ENCODE assay signal across 2 cellular contexts in the genomic region with DNA sequence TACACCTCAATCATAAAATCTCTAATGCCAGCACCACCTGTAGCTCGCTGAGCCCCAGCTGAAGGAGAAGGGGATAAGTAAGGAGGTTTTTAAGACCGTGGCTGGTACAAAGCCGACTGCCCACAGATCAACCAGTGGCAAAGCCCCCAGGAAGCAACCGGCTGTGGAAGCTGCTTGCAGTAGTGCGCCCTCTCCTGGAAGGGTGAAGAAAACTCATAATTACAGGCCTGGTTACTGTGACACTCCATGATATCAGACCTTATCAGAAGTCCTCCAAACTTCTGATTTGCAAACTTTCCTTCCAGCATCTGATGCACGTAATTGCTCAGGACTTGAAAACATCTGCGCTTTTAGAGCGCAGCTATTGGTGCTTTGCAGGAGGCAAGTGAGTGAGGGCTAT.
TF ChIP-seq lines count a peak whose summit lies in the region.

No MANE protein-coding gene starts in this region.

TF ChIP-seq in HCT116, 20 proteins besides CTCF, POLR2A, EP300 and RAD21 (continued from another document):
- TF ChIP-seq, protein P1, sequence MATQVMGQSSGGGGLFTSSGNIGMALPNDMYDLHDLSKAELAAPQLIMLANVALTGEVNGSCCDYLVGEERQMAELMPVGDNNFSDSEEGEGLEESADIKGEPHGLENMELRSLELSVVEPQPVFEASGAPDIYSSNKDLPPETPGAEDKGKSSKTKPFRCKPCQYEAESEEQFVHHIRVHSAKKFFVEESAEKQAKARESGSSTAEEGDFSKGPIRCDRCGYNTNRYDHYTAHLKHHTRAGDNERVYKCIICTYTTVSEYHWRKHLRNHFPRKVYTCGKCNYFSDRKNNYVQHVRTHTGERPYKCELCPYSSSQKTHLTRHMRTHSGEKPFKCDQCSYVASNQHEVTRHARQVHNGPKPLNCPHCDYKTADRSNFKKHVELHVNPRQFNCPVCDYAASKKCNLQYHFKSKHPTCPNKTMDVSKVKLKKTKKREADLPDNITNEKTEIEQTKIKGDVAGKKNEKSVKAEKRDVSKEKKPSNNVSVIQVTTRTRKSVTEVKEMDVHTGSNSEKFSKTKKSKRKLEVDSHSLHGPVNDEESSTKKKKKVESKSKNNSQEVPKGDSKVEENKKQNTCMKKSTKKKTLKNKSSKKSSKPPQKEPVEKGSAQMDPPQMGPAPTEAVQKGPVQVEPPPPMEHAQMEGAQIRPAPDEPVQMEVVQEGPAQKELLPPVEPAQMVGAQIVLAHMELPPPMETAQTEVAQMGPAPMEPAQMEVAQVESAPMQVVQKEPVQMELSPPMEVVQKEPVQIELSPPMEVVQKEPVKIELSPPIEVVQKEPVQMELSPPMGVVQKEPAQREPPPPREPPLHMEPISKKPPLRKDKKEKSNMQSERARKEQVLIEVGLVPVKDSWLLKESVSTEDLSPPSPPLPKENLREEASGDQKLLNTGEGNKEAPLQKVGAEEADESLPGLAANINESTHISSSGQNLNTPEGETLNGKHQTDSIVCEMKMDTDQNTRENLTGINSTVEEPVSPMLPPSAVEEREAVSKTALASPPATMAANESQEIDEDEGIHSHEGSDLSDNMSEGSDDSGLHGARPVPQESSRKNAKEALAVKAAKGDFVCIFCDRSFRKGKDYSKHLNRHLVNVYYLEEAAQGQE (IDR thresholded peaks at IDR 0.05; ENCODE audit: low read depth) = no peak
- TF ChIP-seq SRF (IDR thresholded peaks at IDR 0.05; ENCODE audit: low read depth) (no peak), FOSL1 (IDR thresholded peaks at IDR 0.05; ENCODE audit: low read depth) (no peak)

TF ChIP-seq in liver, 16 proteins besides CTCF, POLR2A, EP300 and RAD21 (continued from another document):
- TF ChIP-seq, protein P2, sequence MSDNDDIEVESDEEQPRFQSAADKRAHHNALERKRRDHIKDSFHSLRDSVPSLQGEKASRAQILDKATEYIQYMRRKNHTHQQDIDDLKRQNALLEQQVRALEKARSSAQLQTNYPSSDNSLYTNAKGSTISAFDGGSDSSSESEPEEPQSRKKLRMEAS (IDR thresholded peaks at IDR 0.05) = no peak
- TF ChIP-seq YY1 (IDR thresholded peaks at IDR 0.05) = no peak
- TF ChIP-seq JUND (IDR thresholded peaks at IDR 0.05) = no peak
- no peak for TF ChIP-seq FOXA2 (IDR thresholded peaks at IDR 0.05)
